17 cellular contexts compared by ENCODE assay signal in the genomic region with DNA sequence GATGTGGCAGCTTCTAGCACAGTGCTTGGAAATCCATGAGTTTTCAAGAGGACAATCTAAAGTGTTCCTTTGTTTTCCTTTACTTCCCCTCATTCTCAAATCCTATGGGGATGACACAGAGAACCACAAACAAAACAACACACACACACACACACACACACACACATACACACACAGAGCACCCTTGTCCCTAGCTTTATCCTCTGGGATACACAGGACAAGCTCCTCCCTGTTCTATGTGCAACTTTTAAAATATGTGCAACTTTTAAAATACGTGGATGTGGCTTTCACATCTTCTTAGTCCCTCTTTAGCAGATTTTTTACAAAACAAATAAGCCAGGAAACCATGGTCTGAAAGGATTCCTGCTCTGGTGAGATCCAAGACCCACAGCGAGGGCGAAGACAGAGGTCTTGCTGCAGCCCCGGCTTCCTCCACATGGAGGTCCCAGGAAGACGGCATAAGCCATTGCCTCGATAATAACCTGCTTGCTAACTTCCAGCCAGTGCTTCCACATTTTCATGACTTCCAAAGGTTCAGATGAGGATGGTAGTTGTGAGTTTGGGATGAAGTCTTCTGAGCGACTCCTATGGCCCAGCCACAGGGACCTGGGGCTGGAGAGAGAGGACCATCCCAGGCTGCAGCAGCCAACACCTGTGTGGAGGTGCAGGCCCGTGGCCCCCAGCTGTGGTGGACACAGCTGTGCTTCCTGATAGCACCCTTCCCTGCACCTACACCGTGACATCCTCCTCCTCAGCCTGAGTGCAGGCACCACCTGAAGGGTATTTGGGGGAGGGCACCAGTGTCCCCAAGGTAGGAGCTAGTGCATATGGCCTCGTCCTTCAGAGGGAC.
DNase-seq lines count a peak whose midpoint lies in the region; ATAC-seq, FAIRE-seq and TF ChIP-seq lines count a peak whose summit lies in the region.
"Had no signal": no experiment of that assay in that cellular context is flagged by ENCODE, and none has a peak within 500 bp of the region (broad histone marks: within the 10 kb centered on the region; RNA-seq: fewer than 3 reads in every experiment).

No MANE protein-coding gene starts in this region.

- intact Hi-C loops in activated CD4-positive, alpha-beta memory T cell treated with anti-CD3 and anti-CD28 coated beads for 36 hours (cut with micrococcal nuclease) = loop anchor here (5.0 to 10.0 kb wide), 4 partner anchors 62 to 346 kb away; a partner anchor contains a TSS
- intact Hi-C loops in ascending aorta (cut with DNase I) (loop anchor here (5.0 to 10.0 kb wide), 2 partner anchors 213 to 276 kb away; a partner anchor contains a TSS), left lung (cut with DNase I) (no loop called here)

- no peaks in the 10 kb centered on the region for H3K27me3 ChIP-seq in ascending aorta
- no peaks in the 10 kb centered on the region for H3K27me3 ChIP-seq in left lung
- H3K27me3 ChIP-seq in suprapubic skin = no peaks in the 10 kb centered on the region
- H3K27me3 ChIP-seq: body of pancreas, neural progenitor cell had no signal

- 94% methylated on average over 8 of the region's 10 CpGs for WGBS in suprapubic skin

- H3K4me1 Mint-ChIP-seq in activated CD4-positive, alpha-beta memory T cell treated with anti-CD3 and anti-CD28 coated beads, Interleukin-2, amount 10 ng/mL, durations not matched to agents 7 days and 5 days = peaks cover 51% of the 10 kb centered on the region
- peaks cover 10% of the 10 kb centered on the region for H3K4me1 Mint-ChIP-seq in activated CD4-positive, alpha-beta memory T cell treated with anti-CD3 and anti-CD28 coated beads for 36 hours (ENCODE audit: low read depth)

- TF ChIP-seq CTCF in ascending aorta (IDR thresholded peaks at IDR 0.05) (no peak), left lung (IDR thresholded peaks at IDR 0.05) (no peak), suprapubic skin (IDR thresholded peaks at IDR 0.05) (no peak), GM13977 (IDR thresholded peaks at IDR 0.05; ENCODE audit: extremely low read depth, insufficient read depth, missing control alignments) (no peak)

- no peaks in the 10 kb centered on the region for H3K9me3 ChIP-seq in ascending aorta
- H3K9me3 ChIP-seq in left lung = no peaks in the 10 kb centered on the region
- H3K9me3 ChIP-seq in suprapubic skin = no peaks in the 10 kb centered on the region
- H3K9me3 ChIP-seq: A549, body of pancreas had no signal

- peaks cover 5% of the 10 kb centered on the region for H3K27me3 Mint-ChIP-seq in activated CD4-positive, alpha-beta memory T cell treated with anti-CD3 and anti-CD28 coated beads, Interleukin-2, amount 10 ng/mL, durations not matched to agents 7 days and 5 days
- H3K27me3 Mint-ChIP-seq in activated CD4-positive, alpha-beta memory T cell treated with anti-CD3 and anti-CD28 coated beads for 36 hours = peaks cover 5% of the 10 kb centered on the region

- H3K9me3 Mint-ChIP-seq in activated CD4-positive, alpha-beta memory T cell treated with anti-CD3 and anti-CD28 coated beads, Interleukin-2, amount 10 ng/mL, durations not matched to agents 7 days and 5 days = no peaks in the 10 kb centered on the region
- no peaks in the 10 kb centered on the region for H3K9me3 Mint-ChIP-seq in activated CD4-positive, alpha-beta memory T cell treated with anti-CD3 and anti-CD28 coated beads for 36 hours
- H3K9me3 Mint-ChIP-seq: effector memory CD8-positive, alpha-beta T cell; T-cell had no signal

- POLR2A ChIA-PET in activated CD4-positive, alpha-beta memory T cell treated with anti-CD3 and anti-CD28 coated beads, Interleukin-2, amount 10 ng/mL, durations not matched to agents 7 days and 5 days (lab: Charles Lee) = no interaction called here
- POLR2A ChIA-PET in activated CD4-positive, alpha-beta memory T cell treated with anti-CD3 and anti-CD28 coated beads for 36 hours (lab: Charles Lee) = no interaction called here

- H3K36me3 ChIP-seq in ascending aorta (no peaks in the 10 kb centered on the region), left lung (no peaks in the 10 kb centered on the region), suprapubic skin (no peaks in the 10 kb centered on the region)
- H3K36me3 ChIP-seq: neural progenitor cell had no signal

- DNase-seq in activated CD4-positive, alpha-beta memory T cell treated with anti-CD3 and anti-CD28 coated beads, Interleukin-2, amount 10 ng/mL, durations not matched to agents 7 days and 5 days = peak; percentile 14
- no peak for DNase-seq in activated CD4-positive, alpha-beta memory T cell treated with anti-CD3 and anti-CD28 coated beads for 36 hours
- DNase-seq in ascending aorta (ENCODE audit: low spot score in 2 of 2) (peak in 1 of 2 donors; percentile 49), left lung (no peak), suprapubic skin (ENCODE audit: low spot score in 2 of 2) (peak in 1 of 2 donors; percentile 46), urothelium cell line (ENCODE audit: low spot score) (no peak), GM13977 (ENCODE audit: low spot score) (no peak)
- DNase-seq: activated CD4-positive, alpha-beta T cell treated with anti-CD3 and anti-CD28 coated beads for 36 hours; body of pancreas; effector memory CD8-positive, alpha-beta T cell; glutamatergic neuron; left cardiac atrium; T-cell had no signal

- no peak for FAIRE-seq in urothelium cell line (lab: Jason Lieb, UNC)
- FAIRE-seq: small intestine had no signal

- H3K4me1 ChIP-seq in ascending aorta (peaks cover 28 to 88% of the 10 kb centered on the region in 2 donors), left lung (peaks cover 18 to 100% of the 10 kb centered on the region in 2 donors), suprapubic skin (peaks cover 75% of the 10 kb centered on the region)
- H3K4me1 ChIP-seq: body of pancreas, neural progenitor cell had no signal

- no peak for TF ChIP-seq EP300 in suprapubic skin (IDR thresholded peaks at IDR 0.05)

- no peak for TF ChIP-seq POLR2A in suprapubic skin (IDR thresholded peaks at IDR 0.05)
- TF ChIP-seq POLR2A in GM18505 (IDR thresholded peaks at IDR 0.05; ENCODE audit: borderline replicate concordance, extremely low read depth, insufficient read depth, insufficient read length) = no peak

- H3K4me3 Mint-ChIP-seq in activated CD4-positive, alpha-beta memory T cell treated with anti-CD3 and anti-CD28 coated beads, Interleukin-2, amount 10 ng/mL, durations not matched to agents 7 days and 5 days = no peak overlapping the region
- no peak overlapping the region for H3K4me3 Mint-ChIP-seq in activated CD4-positive, alpha-beta memory T cell treated with anti-CD3 and anti-CD28 coated beads for 36 hours
- H3K4me3 Mint-ChIP-seq: activated CD4-positive, alpha-beta T cell treated with anti-CD3 and anti-CD28 coated beads for 36 hours; effector memory CD8-positive, alpha-beta T cell; neural progenitor cell; T-cell had no signal

- no peak overlapping the region for H3K4me3 ChIP-seq in ascending aorta
- no peak overlapping the region for H3K4me3 ChIP-seq in left lung
- no peak overlapping the region for H3K4me3 ChIP-seq in suprapubic skin
- H3K4me3 ChIP-seq: A549, body of pancreas, neural progenitor cell had no signal

- peak overlapping the region; percentile 93 to 96 for H3K27ac ChIP-seq in ascending aorta
- peak overlapping the region; percentile 34 to 95 for H3K27ac ChIP-seq in left lung
- H3K27ac ChIP-seq in suprapubic skin = peak overlapping the region; percentile 73
- H3K27ac ChIP-seq: neural progenitor cell had no signal

- CTCF ChIA-PET in activated CD4-positive, alpha-beta memory T cell treated with anti-CD3 and anti-CD28 coated beads, Interleukin-2, amount 10 ng/mL, durations not matched to agents 7 days and 5 days (lab: Charles Lee) = interaction anchor here (1.0 kb wide), 1 partner anchor 9 kb away, joined by 4 read pairs; no protein-coding TSS in a partner anchor
- CTCF ChIA-PET in activated CD4-positive, alpha-beta memory T cell treated with anti-CD3 and anti-CD28 coated beads for 36 hours (lab: Charles Lee) = no interaction called here

- H3K27ac Mint-ChIP-seq in activated CD4-positive, alpha-beta memory T cell treated with anti-CD3 and anti-CD28 coated beads, Interleukin-2, amount 10 ng/mL, durations not matched to agents 7 days and 5 days = peak overlapping the region; percentile 90
- H3K27ac Mint-ChIP-seq in activated CD4-positive, alpha-beta memory T cell treated with anti-CD3 and anti-CD28 coated beads for 36 hours = no peak overlapping the region
- H3K27ac Mint-ChIP-seq: effector memory CD8-positive, alpha-beta T cell; neural progenitor cell; T-cell had no signal

- ATAC-seq in left lung = no peak
- ATAC-seq in GM18505 (IDR thresholded peaks at IDR 0.05; ENCODE audit: unreplicated experiment) = no peak
- ATAC-seq: effector memory CD8-positive, alpha-beta T cell had no signal

- in situ Hi-C loops in GM13977 (cut with MboI; ENCODE audit: low pct_unique_long_range_greater_than_20kb, low sequenced_read_pairs, unreplicated experiment) = no loop called here

- no peaks in the 10 kb centered on the region for H3K36me3 Mint-ChIP-seq in activated CD4-positive, alpha-beta memory T cell treated with anti-CD3 and anti-CD28 coated beads, Interleukin-2, amount 10 ng/mL, durations not matched to agents 7 days and 5 days (ENCODE audit: low read depth)
- H3K36me3 Mint-ChIP-seq in activated CD4-positive, alpha-beta memory T cell treated with anti-CD3 and anti-CD28 coated beads for 36 hours = no peaks in the 10 kb centered on the region
- H3K36me3 Mint-ChIP-seq: neural progenitor cell, T-cell had no signal

Comparison
In these comparisons a context has a peak if more than half of its experiments do, and no peak if none do; other contexts are left out.
1. intact Hi-C loops: an anchor here in activated CD4-positive, alpha-beta memory T cell treated with anti-CD3 and anti-CD28 coated beads for 36 hours (5.0 to 10.0 kb wide) and ascending aorta (5.0 to 10.0 kb wide); none called in left lung.